9 cellular contexts compared by ENCODE assay signal in genomic region chr3:58640700-58641372, GRCh38. TPM values are rescaled to one million over a fixed set of nuclear protein-coding genes. Genes with fewer than 3 reads are reported as not detected.
DNase-seq lines count a peak whose midpoint lies in the region; ATAC-seq, FAIRE-seq and TF ChIP-seq lines count a peak whose summit lies in the region.
"Had no signal": no experiment of that assay in that cellular context is flagged by ENCODE, and none has a peak within 500 bp of the region (broad histone marks: within the 10 kb centered on the region; RNA-seq: fewer than 3 reads in every experiment).

No MANE protein-coding gene starts in this region.

- H3K4me3 Mint-ChIP-seq in activated T-helper 2 cell treated with anti-CD3 and anti-CD28 coated beads, Interferon-gamma antibody, Interleukin-2, Interleukin-4, amounts not matched to agents 10 μg/mL and 5 μg/mL and 100 μg/mL, durations not matched to agents 14 hours and 24 hours and 36 hours (ENCODE audit: low read depth), result no peak overlapping the region
- H3K4me3 Mint-ChIP-seq: activated naive CD8-positive, alpha-beta T cell had no signal

- H4K20me1 ChIP-seq in osteoblast (ENCODE audit: insufficient read depth, low read length), result no peaks in the 10 kb centered on the region

- peak; percentile 86 for TF ChIP-seq CTCF in HL-60 (IDR thresholded peaks at IDR 0.05; ENCODE audit: insufficient read depth, low read length)
- TF ChIP-seq CTCF in Peyer's patch (IDR thresholded peaks at IDR 0.05), result peak in 5 of 6 experiments; percentile 41 to 90 (median 87)
- TF ChIP-seq CTCF in osteoblast (IDR thresholded peaks at IDR 0.05; ENCODE audit: extremely low read depth, low read depth, low read length), result peak; percentile 91

- H3K27me3 Mint-ChIP-seq in activated T-helper 2 cell treated with anti-CD3 and anti-CD28 coated beads, Interferon-gamma antibody, Interleukin-2, Interleukin-4, amounts not matched to agents 10 μg/mL and 5 μg/mL and 100 μg/mL, durations not matched to agents 14 hours and 24 hours and 36 hours (ENCODE audit: low read depth), result peaks cover 3% of the 10 kb centered on the region

- no peaks in the 10 kb centered on the region for H3K27me3 ChIP-seq in HL-60 (ENCODE audit: insufficient read depth, poor library complexity, severe bottlenecking)
- no peaks in the 10 kb centered on the region for H3K27me3 ChIP-seq in Peyer's patch
- H3K27me3 ChIP-seq in osteoblast (ENCODE audit: insufficient read depth, low read length), result no peaks in the 10 kb centered on the region

- H2AFZ ChIP-seq in osteoblast (ENCODE audit: low read length), result no peak overlapping the region

- H3K4me2 ChIP-seq in osteoblast (ENCODE audit: insufficient read depth, low read length), result no peak overlapping the region

- H3K36me3 Mint-ChIP-seq in activated T-helper 2 cell treated with anti-CD3 and anti-CD28 coated beads, Interferon-gamma antibody, Interleukin-2, Interleukin-4, amounts not matched to agents 10 μg/mL and 5 μg/mL and 100 μg/mL, durations not matched to agents 14 hours and 24 hours and 36 hours (ENCODE audit: low read depth), result no peaks in the 10 kb centered on the region
- H3K36me3 Mint-ChIP-seq: activated naive CD8-positive, alpha-beta T cell had no signal

- H3K4me3 ChIP-seq in HL-60 (replicated peaks; ENCODE audit: insufficient read depth, low read length) (no peak overlapping the region), Peyer's patch (no peak overlapping the region), osteoblast (ENCODE audit: insufficient read depth, low read length) (no peak overlapping the region)

- FAIRE-seq in frontal cortex (lab: Jason Lieb, UNC), result no peak
- FAIRE-seq in urothelium cell line (lab: Jason Lieb, UNC), result no peak

- H3K9me3 ChIP-seq in Peyer's patch (no peaks in the 10 kb centered on the region), osteoblast (ENCODE audit: low read depth, low read length) (no peaks in the 10 kb centered on the region)

- peaks cover 0 to 36% (median 0%) of the 10 kb centered on the region in 3 donors for H3K36me3 ChIP-seq in Peyer's patch
- H3K36me3 ChIP-seq in osteoblast (ENCODE audit: insufficient read depth, low read length), result no peaks in the 10 kb centered on the region

- peak; percentile 85 for ATAC-seq in GM19452 (IDR thresholded peaks at IDR 0.05; ENCODE audit: unreplicated experiment)

- DNase-seq in COR-L47 (lab: John Stamatoyannopoulos, UW) (peak; percentile 33), HL-60 (ENCODE audit: low read depth in 1 of 2, low spot score in 1 of 2) (peak; percentile 10 to 49), Peyer's patch (peak; percentile 39 to 82 (median 78)), frontal cortex (ENCODE audit: low spot score in 2 of 2) (peak; percentile 35 to 83), osteoblast (ENCODE audit: insufficient read length, low spot score, missing footprints) (peak; percentile 96), urothelium cell line (ENCODE audit: low spot score) (peak; percentile 89)
- peak; percentile 38 for DNase-seq in activated T-helper 2 cell treated with anti-CD3 and anti-CD28 coated beads, Interferon-gamma antibody, Interleukin-2, Interleukin-4, amounts not matched to agents 10 μg/mL and 5 μg/mL and 100 μg/mL, durations not matched to agents 14 hours and 24 hours and 36 hours (ENCODE audit: low spot score)

- no peak for TF ChIP-seq POLR2A in Peyer's patch (IDR thresholded peaks at IDR 0.05)

- intact Hi-C loops in activated T-helper 2 cell treated with anti-CD3 and anti-CD28 coated beads, Interferon-gamma antibody, Interleukin-2, Interleukin-4, amounts not matched to agents 10 μg/mL and 5 μg/mL and 100 μg/mL, durations not matched to agents 14 hours and 24 hours and 36 hours (cut with micrococcal nuclease), result loop anchor here (2.0 kb wide), 1 partner anchor 414 kb away; no protein-coding TSS in a partner anchor

- no peaks in the 10 kb centered on the region for H3K79me2 ChIP-seq in osteoblast (ENCODE audit: insufficient read depth, low read length)

- no peak overlapping the region for H3K27ac Mint-ChIP-seq in activated T-helper 2 cell treated with anti-CD3 and anti-CD28 coated beads, Interferon-gamma antibody, Interleukin-2, Interleukin-4, amounts not matched to agents 10 μg/mL and 5 μg/mL and 100 μg/mL, durations not matched to agents 14 hours and 24 hours and 36 hours
- H3K27ac Mint-ChIP-seq: activated naive CD8-positive, alpha-beta T cell had no signal

- H3K4me1 Mint-ChIP-seq in activated T-helper 2 cell treated with anti-CD3 and anti-CD28 coated beads, Interferon-gamma antibody, Interleukin-2, Interleukin-4, amounts not matched to agents 10 μg/mL and 5 μg/mL and 100 μg/mL, durations not matched to agents 14 hours and 24 hours and 36 hours (ENCODE audit: low read depth), result no peaks in the 10 kb centered on the region

- H3K4me1 ChIP-seq in Peyer's patch, result peaks cover 0 to 4% (median 0%) of the 10 kb centered on the region in 4 donors
- no peaks in the 10 kb centered on the region for H3K4me1 ChIP-seq in osteoblast (ENCODE audit: insufficient read depth, low read length)

- no peaks in the 10 kb centered on the region for H3K9me3 Mint-ChIP-seq in activated T-helper 2 cell treated with anti-CD3 and anti-CD28 coated beads, Interferon-gamma antibody, Interleukin-2, Interleukin-4, amounts not matched to agents 10 μg/mL and 5 μg/mL and 100 μg/mL, durations not matched to agents 14 hours and 24 hours and 36 hours

- no peak overlapping the region for H3K27ac ChIP-seq in HL-60 (replicated peaks)
- H3K27ac ChIP-seq in Peyer's patch, result no peak overlapping the region
- no peak overlapping the region for H3K27ac ChIP-seq in osteoblast (ENCODE audit: low read depth, low read length)

RNA-seq across cellular contexts. Expression of gene FAM3D, which starts 25.7 kb away (rescaled TPM):
- total RNA-seq in Peyer's patch (100 to 1,000 TPM in 3 of 4 donors, 10 to 100 TPM in 1; 47.0 to 200 (median 135) TPM), frontal cortex (not detected), osteoblast (not detected in 2 replicates)
- not detected in 2 replicates for total RNA-seq in activated T-helper 2 cell treated with anti-CD3 and anti-CD28 coated beads, Interferon-gamma antibody, Interleukin-2, Interleukin-4, amounts not matched to agents 10 μg/mL and 5 μg/mL and 100 μg/mL, durations not matched to agents 14 hours and 24 hours and 36 hours

Comparison
In these comparisons a context has a peak if more than half of its experiments do, and no peak if none do; other contexts are left out.
1. DNase-seq: peak in every context shown above with its lines; median percentile 96 in osteoblast; 89 in urothelium cell line; 78 in Peyer's patch; 59 in frontal cortex; 38 in activated T-helper 2 cell treated with anti-CD3 and anti-CD28 coated beads, Interferon-gamma antibody, Interleukin-2, Interleukin-4, amounts not matched to agents 10 μg/mL and 5 μg/mL and 100 μg/mL, durations not matched to agents 14 hours and 24 hours and 36 hours; 33 in COR-L47; 30 in HL-60.
2. RNA of gene FAM3D, which starts 25.7 kb away (total RNA-seq): 47.0 to 200 TPM in Peyer's patch; not detected in activated T-helper 2 cell treated with anti-CD3 and anti-CD28 coated beads, Interferon-gamma antibody, Interleukin-2, Interleukin-4, amounts not matched to agents 10 μg/mL and 5 μg/mL and 100 μg/mL, durations not matched to agents 14 hours and 24 hours and 36 hours, not detected in frontal cortex (single experiment) and not detected in osteoblast; every median in the first group is over 10 times any median in the second.
3. Peak in every context shown above with its lines, with median percentiles within 50 percentile points of each other: CTCF ChIP-seq.